Comparison of ENCODE assay signal across 14 cellular contexts in genomic region chr11:117457835-117458234, GRCh38.
DNase-seq lines count a peak whose midpoint lies in the region; ATAC-seq and TF ChIP-seq lines count a peak whose summit lies in the region.
"Had no signal": no experiment of that assay in that cellular context is flagged by ENCODE, and none has a peak within 500 bp of the region (broad histone marks: within the 10 kb centered on the region; RNA-seq: fewer than 3 reads in every experiment).

No MANE protein-coding gene starts in this region.

- WGBS in thyroid gland, 2 donors: 31 to 40% methylated on average over 8 to 9 of the region's 9 CpGs
- WGBS in heart right ventricle, 2 donors: 87 to 90% methylated on average over 9 of the region's 9 CpGs

- peaks cover 4% of the 10 kb centered on the region for H3K36me3 Mint-ChIP-seq in activated CD8-positive, alpha-beta memory T cell treated with anti-CD3 and anti-CD28 coated beads, Interleukin-2, amount 10 ng/mL, durations not matched to agents 7 days and 5 days

- H3K36me3 ChIP-seq in thyroid gland (no peaks in the 10 kb centered on the region), heart right ventricle (peaks cover 0 to 7% (median 0%) of the 10 kb centered on the region in 9 donors)
- H3K36me3 ChIP-seq: ovary, uterus had no signal

- H3K27me3 ChIP-seq in thyroid gland (no peaks in the 10 kb centered on the region), heart right ventricle (no peaks in the 10 kb centered on the region)
- H3K27me3 ChIP-seq: ovary, uterus had no signal

- H3K4me3 Mint-ChIP-seq in activated CD8-positive, alpha-beta memory T cell treated with anti-CD3 and anti-CD28 coated beads, Interleukin-2, amount 10 ng/mL, durations not matched to agents 7 days and 5 days: no peak overlapping the region
- H3K4me3 Mint-ChIP-seq: memory B cell had no signal

- H3K27me3 Mint-ChIP-seq in activated CD8-positive, alpha-beta memory T cell treated with anti-CD3 and anti-CD28 coated beads, Interleukin-2, amount 10 ng/mL, durations not matched to agents 7 days and 5 days: peaks cover 3% of the 10 kb centered on the region

- peaks cover 15% of the 10 kb centered on the region for H3K4me1 Mint-ChIP-seq in activated CD8-positive, alpha-beta memory T cell treated with anti-CD3 and anti-CD28 coated beads, Interleukin-2, amount 10 ng/mL, durations not matched to agents 7 days and 5 days
- H3K4me1 Mint-ChIP-seq: memory B cell had no signal

- ATAC-seq in activated CD8-positive, alpha-beta memory T cell treated with anti-CD3 and anti-CD28 coated beads, Interleukin-2, amount 10 ng/mL, durations not matched to agents 7 days and 5 days: no peak
- ATAC-seq in HG03196 (IDR thresholded peaks at IDR 0.05; ENCODE audit: unreplicated experiment) (peak; percentile 17), omental fat pad (ENCODE audit: low FRiP score) (no peak), heart right ventricle (no peak)
- no peak for ATAC-seq in stimulated activated naive CD8-positive, alpha-beta T cell treated with anti-CD3 and anti-CD28 coated beads, Interleukin-15, Interleukin-2, amounts not matched to agents 100 U/mL and 50 U/mL, for 24 hours

- H3K9me3 ChIP-seq in thyroid gland (no peaks in the 10 kb centered on the region), heart right ventricle (peaks cover 0 to 26% (median 9%) of the 10 kb centered on the region in 11 donors)

- H3K27ac ChIP-seq in VCaP (peak overlapping the region; percentile 67), thyroid gland (no peak overlapping the region), heart right ventricle (no peak overlapping the region)
- H3K27ac ChIP-seq: ovary, uterus had no signal

- no peak for TF ChIP-seq POLR2A in thyroid gland (IDR thresholded peaks at IDR 0.05)

- TF ChIP-seq CTCF in VCaP (conservative IDR thresholded peaks at IDR 0.05) (no peak), thyroid gland (IDR thresholded peaks at IDR 0.05) (peak in 4 of 6 experiments; percentile 10 to 29 (median 18)), omental fat pad (IDR thresholded peaks at IDR 0.05) (no peak), heart right ventricle (IDR thresholded peaks at IDR 0.05) (no peak)

- no peak overlapping the region for H3K4me3 ChIP-seq in thyroid gland (replicated peaks in 1 of 3)
- H3K4me3 ChIP-seq in heart right ventricle: no peak overlapping the region
- H3K4me3 ChIP-seq: ovary, uterus had no signal

- CTCF ChIA-PET in activated CD8-positive, alpha-beta memory T cell treated with anti-CD3 and anti-CD28 coated beads, Interleukin-2, amount 10 ng/mL, durations not matched to agents 7 days and 5 days (lab: Charles Lee): interaction anchor here (0.6 to 1.9 kb wide), 3 partner anchors 9 to 350 kb away, joined by 3 to 4 read pairs (median 4); no protein-coding TSS in a partner anchor

- H3K27ac Mint-ChIP-seq in activated CD8-positive, alpha-beta memory T cell treated with anti-CD3 and anti-CD28 coated beads, Interleukin-2, amount 10 ng/mL, durations not matched to agents 7 days and 5 days: peak overlapping the region; percentile 5
- H3K27ac Mint-ChIP-seq: memory B cell had no signal

- no peak for DNase-seq in activated CD8-positive, alpha-beta memory T cell treated with anti-CD3 and anti-CD28 coated beads, Interleukin-2, amount 10 ng/mL, durations not matched to agents 7 days and 5 days
- DNase-seq in activated CD8-positive, alpha-beta memory T cell treated with anti-CD3 and anti-CD28 coated beads for 24 hours: no peak
- DNase-seq in thyroid gland: peak; percentile 76 to 80
- no peak for DNase-seq in omental fat pad (ENCODE audit: low spot score)
- no peak for DNase-seq in heart right ventricle
- no peak for DNase-seq in stimulated activated naive CD8-positive, alpha-beta T cell treated with anti-CD3 and anti-CD28 coated beads, Interleukin-15, Interleukin-2, amounts not matched to agents 100 U/mL and 50 U/mL, for 24 hours
- DNase-seq: activated CD8-positive, alpha-beta memory T cell treated with anti-CD3 and anti-CD28 coated beads, Interleukin-2, amount 50 U/mL, for 48 hours; dermis blood vessel endothelial cell; DND-41; ovary; uterus had no signal

- intact Hi-C loops in thyroid gland (cut with DNase I) (no loop called here), heart right ventricle (cut with DNase I) (loop anchor here in 1 of 10 donors (10.0 kb wide), 1 partner anchor 587 kb away; no protein-coding TSS in a partner anchor)

- peaks cover 0 to 9% of the 10 kb centered on the region in 2 donors for H3K4me1 ChIP-seq in thyroid gland
- H3K4me1 ChIP-seq in heart right ventricle: no peaks in the 10 kb centered on the region
- H3K4me1 ChIP-seq: uterus had no signal

- peaks cover 8% of the 10 kb centered on the region for H3K9me3 Mint-ChIP-seq in activated CD8-positive, alpha-beta memory T cell treated with anti-CD3 and anti-CD28 coated beads, Interleukin-2, amount 10 ng/mL, durations not matched to agents 7 days and 5 days (ENCODE audit: low read depth)

Comparison
In these comparisons a context has a peak if more than half of its experiments do, and no peak if none do; other contexts are left out.
1. DNase-seq: peak in thyroid gland (2 of 2); none in activated CD8-positive, alpha-beta memory T cell treated with anti-CD3 and anti-CD28 coated beads, Interleukin-2, amount 10 ng/mL, durations not matched to agents 7 days and 5 days (single experiment), activated CD8-positive, alpha-beta memory T cell treated with anti-CD3 and anti-CD28 coated beads for 24 hours (single experiment), omental fat pad (single experiment), heart right ventricle (0 of 2) and stimulated activated naive CD8-positive, alpha-beta T cell treated with anti-CD3 and anti-CD28 coated beads, Interleukin-15, Interleukin-2, amounts not matched to agents 100 U/mL and 50 U/mL, for 24 hours (single experiment).
2. CTCF ChIP-seq: peak in thyroid gland (4 of 6); none in VCaP (single experiment), omental fat pad (0 of 3) and heart right ventricle (0 of 9).